ENCODE assay signal across 1 cellular context in the genomic region with DNA sequence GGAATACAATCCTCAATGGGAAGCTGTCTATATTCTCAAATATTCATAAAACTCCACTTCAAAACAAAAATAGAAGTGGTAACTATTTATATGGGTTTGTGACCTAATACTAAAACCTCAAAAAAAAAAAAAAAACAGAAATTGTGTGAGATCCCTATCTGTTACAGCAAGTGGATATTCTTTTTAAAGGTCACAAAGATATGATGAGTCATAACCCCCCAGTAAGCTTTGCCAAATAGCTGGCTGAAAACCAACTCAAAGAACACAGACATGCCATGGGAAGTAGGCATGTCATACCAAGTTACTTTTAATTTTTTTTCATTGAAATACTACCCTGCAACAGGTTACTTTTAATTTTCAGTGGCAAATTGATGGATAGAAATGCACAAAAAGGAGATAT.
TF ChIP-seq lines count a peak whose summit lies in the region.

No MANE protein-coding gene starts in this region.

TF ChIP-seq in K562, 482 proteins besides CTCF, POLR2A, EP300 and RAD21 (continued from another document):
- peak; percentile 43; the same call in 1 of the 2 replicates for TF ChIP-seq SMARCA4 (IDR thresholded peaks at IDR 0.05)
- TF ChIP-seq, protein P1, sequence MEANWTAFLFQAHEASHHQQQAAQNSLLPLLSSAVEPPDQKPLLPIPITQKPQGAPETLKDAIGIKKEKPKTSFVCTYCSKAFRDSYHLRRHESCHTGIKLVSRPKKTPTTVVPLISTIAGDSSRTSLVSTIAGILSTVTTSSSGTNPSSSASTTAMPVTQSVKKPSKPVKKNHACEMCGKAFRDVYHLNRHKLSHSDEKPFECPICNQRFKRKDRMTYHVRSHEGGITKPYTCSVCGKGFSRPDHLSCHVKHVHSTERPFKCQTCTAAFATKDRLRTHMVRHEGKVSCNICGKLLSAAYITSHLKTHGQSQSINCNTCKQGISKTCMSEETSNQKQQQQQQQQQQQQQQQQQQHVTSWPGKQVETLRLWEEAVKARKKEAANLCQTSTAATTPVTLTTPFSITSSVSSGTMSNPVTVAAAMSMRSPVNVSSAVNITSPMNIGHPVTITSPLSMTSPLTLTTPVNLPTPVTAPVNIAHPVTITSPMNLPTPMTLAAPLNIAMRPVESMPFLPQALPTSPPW (CRISPR knock-in tag; IDR thresholded peaks at IDR 0.05): 0 out of 2 replicates have a peak, but pooled peaks have one; percentile 12
- TF ChIP-seq ZNF316 (IDR thresholded peaks at IDR 0.05): peak; percentile 22; the same call in 1 of the 2 replicates
- no peak for TF ChIP-seq DACH1 (IDR thresholded peaks at IDR 0.05; ENCODE audit: partially characterized antibody)
- peak; percentile 75 for TF ChIP-seq ATF3 (IDR thresholded peaks at IDR 0.05)
- no peak for TF ChIP-seq ATF3 (CRISPR knock-in tag; conservative IDR thresholded peaks at IDR 0.05)
- TF ChIP-seq MAFF (IDR thresholded peaks at IDR 0.05; ENCODE audit: low read length): peak; percentile 10; the same call in 1 of the 2 replicates
- TF ChIP-seq LCOR (CRISPR knock-in tag; IDR thresholded peaks at IDR 0.05): no peak
- TF ChIP-seq DPF2 (IDR thresholded peaks at IDR 0.05): peak; percentile 56; the same call in 1 of the 2 replicates
- no peak for TF ChIP-seq USF1 (CRISPR knock-in tag; IDR thresholded peaks at IDR 0.05)
- no peak for TF ChIP-seq KDM4B (IDR thresholded peaks at IDR 0.05; ENCODE audit: borderline replicate concordance in 2 of 2, low read depth in 1 of 2)
- TF ChIP-seq ZKSCAN8 (CRISPR knock-in tag; IDR thresholded peaks at IDR 0.05): no peak
- TF ChIP-seq HMBOX1 (IDR thresholded peaks at IDR 0.05): no peak
- TF ChIP-seq PHB2 (IDR thresholded peaks at IDR 0.05; ENCODE audit: low read depth): no peak
- TF ChIP-seq ARID1B (IDR thresholded peaks at IDR 0.05): peak; percentile 28; the same call in 1 of the 2 replicates
- TF ChIP-seq FOXA1 (IDR thresholded peaks at IDR 0.05; ENCODE audit: borderline replicate concordance): no peak
- TF ChIP-seq CBFB (CRISPR knock-in tag; IDR thresholded peaks at IDR 0.05): no peak
